ENCODE assay signal across 1 cellular context in the genomic region with DNA sequence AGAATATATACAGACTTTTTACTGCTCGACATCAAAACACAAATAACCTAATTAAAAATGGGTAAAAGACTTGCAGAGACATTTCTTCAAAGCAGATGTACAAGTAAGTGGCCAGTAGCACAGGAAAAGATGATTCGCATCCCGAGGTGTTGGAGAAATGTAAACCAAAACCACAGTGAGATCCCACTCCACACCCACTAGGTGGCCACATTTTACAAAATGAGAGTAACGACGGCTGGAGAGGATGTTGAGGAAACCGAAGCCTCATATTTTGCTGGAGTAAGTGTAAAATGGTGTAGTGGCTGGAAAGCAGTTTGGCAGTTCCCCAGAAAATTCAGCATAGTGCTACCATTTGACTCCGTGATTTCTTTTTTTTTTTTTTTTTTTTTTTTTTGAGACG.
A peak's percentile ranks its signal among the peaks of the same experiment; 100 is the strongest.
TF ChIP-seq lines count a peak whose summit lies in the region.

No MANE protein-coding gene starts in this region.

TF ChIP-seq in HepG2, 621 proteins besides CTCF, POLR2A, EP300 and RAD21 (continued from another document):
- TF ChIP-seq SMC3 (IDR thresholded peaks at IDR 0.05; ENCODE audit: low read length): peak; percentile 54
- TF ChIP-seq, protein P1, sequence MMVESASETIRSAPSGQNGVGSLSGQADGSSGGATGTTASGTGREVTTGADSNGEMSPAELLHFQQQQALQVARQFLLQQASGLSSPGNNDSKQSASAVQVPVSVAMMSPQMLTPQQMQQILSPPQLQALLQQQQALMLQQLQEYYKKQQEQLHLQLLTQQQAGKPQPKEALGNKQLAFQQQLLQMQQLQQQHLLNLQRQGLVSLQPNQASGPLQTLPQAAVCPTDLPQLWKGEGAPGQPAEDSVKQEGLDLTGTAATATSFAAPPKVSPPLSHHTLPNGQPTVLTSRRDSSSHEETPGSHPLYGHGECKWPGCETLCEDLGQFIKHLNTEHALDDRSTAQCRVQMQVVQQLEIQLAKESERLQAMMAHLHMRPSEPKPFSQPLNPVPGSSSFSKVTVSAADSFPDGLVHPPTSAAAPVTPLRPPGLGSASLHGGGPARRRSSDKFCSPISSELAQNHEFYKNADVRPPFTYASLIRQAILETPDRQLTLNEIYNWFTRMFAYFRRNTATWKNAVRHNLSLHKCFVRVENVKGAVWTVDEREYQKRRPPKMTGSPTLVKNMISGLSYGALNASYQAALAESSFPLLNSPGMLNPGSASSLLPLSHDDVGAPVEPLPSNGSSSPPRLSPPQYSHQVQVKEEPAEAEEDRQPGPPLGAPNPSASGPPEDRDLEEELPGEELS (CRISPR knock-in tag; IDR thresholded peaks at IDR 0.05): no peak
- TF ChIP-seq CBX2 (IDR thresholded peaks at IDR 0.05; ENCODE audit: low read depth, low read length): no peak
- TF ChIP-seq CBX2 (CRISPR knock-in tag; IDR thresholded peaks at IDR 0.05; ENCODE audit: low read depth): no peak
- TF ChIP-seq, protein P2, sequence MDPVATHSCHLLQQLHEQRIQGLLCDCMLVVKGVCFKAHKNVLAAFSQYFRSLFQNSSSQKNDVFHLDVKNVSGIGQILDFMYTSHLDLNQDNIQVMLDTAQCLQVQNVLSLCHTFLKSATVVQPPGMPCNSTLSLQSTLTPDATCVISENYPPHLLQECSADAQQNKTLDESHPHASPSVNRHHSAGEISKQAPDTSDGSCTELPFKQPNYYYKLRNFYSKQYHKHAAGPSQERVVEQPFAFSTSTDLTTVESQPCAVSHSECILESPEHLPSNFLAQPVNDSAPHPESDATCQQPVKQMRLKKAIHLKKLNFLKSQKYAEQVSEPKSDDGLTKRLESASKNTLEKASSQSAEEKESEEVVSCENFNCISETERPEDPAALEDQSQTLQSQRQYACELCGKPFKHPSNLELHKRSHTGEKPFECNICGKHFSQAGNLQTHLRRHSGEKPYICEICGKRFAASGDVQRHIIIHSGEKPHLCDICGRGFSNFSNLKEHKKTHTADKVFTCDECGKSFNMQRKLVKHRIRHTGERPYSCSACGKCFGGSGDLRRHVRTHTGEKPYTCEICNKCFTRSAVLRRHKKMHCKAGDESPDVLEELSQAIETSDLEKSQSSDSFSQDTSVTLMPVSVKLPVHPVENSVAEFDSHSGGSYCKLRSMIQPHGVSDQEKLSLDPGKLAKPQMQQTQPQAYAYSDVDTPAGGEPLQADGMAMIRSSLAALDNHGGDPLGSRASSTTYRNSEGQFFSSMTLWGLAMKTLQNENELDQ (CRISPR knock-in tag; IDR thresholded peaks at IDR 0.05; ENCODE audit: borderline replicate concordance): no peak
- TF ChIP-seq STAG1 (CRISPR knock-in tag; IDR thresholded peaks at IDR 0.05): peak; percentile 73
- TF ChIP-seq MAFK (conservative IDR thresholded peaks at IDR 0.05 in 1 of 2, IDR thresholded peaks at IDR 0.05 in 1 of 2; ENCODE audit: low read length in 2 of 2): no peak
- TF ChIP-seq ZKSCAN5 (CRISPR knock-in tag; IDR thresholded peaks at IDR 0.05): no peak
- no peak for TF ChIP-seq ZNF234 (CRISPR knock-in tag; conservative IDR thresholded peaks at IDR 0.05)
- TF ChIP-seq, protein P3, sequence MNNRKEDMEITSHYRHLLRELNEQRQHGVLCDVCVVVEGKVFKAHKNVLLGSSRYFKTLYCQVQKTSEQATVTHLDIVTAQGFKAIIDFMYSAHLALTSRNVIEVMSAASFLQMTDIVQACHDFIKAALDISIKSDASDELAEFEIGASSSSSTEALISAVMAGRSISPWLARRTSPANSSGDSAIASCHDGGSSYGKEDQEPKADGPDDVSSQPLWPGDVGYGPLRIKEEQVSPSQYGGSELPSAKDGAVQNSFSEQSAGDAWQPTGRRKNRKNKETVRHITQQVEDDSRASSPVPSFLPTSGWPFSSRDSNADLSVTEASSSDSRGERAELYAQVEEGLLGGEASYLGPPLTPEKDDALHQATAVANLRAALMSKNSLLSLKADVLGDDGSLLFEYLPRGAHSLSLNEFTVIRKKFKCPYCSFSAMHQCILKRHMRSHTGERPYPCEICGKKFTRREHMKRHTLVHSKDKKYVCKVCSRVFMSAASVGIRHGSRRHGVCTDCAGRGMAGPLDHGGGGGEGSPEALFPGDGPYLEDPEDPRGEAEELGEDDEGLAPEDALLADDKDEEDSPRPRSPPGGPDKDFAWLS (CRISPR knock-in tag; IDR thresholded peaks at IDR 0.05; ENCODE audit: borderline replicate concordance): no peak
- TF ChIP-seq ZSCAN31 (CRISPR knock-in tag; IDR thresholded peaks at IDR 0.05; ENCODE audit: low read depth): no peak
- TF ChIP-seq, protein P4, sequence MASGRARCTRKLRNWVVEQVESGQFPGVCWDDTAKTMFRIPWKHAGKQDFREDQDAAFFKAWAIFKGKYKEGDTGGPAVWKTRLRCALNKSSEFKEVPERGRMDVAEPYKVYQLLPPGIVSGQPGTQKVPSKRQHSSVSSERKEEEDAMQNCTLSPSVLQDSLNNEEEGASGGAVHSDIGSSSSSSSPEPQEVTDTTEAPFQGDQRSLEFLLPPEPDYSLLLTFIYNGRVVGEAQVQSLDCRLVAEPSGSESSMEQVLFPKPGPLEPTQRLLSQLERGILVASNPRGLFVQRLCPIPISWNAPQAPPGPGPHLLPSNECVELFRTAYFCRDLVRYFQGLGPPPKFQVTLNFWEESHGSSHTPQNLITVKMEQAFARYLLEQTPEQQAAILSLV (CRISPR knock-in tag; IDR thresholded peaks at IDR 0.05; ENCODE audit: borderline replicate concordance): no peak
- TF ChIP-seq, protein P5, sequence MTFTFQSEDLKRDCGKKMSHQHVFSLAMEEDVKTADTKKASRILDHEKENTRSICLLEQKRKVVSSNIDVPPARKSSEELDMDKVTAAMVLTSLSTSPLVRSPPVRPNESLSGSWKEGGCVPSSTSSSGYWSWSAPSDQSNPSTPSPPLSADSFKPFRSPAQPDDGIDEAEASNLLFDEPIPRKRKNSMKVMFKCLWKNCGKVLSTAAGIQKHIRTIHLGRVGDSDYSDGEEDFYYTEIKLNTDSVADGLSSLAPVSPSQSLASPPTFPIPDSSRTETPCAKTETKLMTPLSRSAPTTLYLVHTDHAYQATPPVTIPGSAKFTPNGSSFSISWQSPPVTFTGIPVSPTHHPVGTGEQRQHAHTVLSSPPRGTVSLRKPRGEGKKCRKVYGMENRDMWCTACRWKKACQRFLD (CRISPR knock-in tag; IDR thresholded peaks at IDR 0.05; ENCODE audit: borderline replicate concordance): no peak
